ENCODE assay signal across 7 cellular contexts in genomic region chr3:111031538-111031937, GRCh38. TPM values are rescaled to one million over a fixed set of nuclear protein-coding genes. Genes with fewer than 3 reads are reported as not detected.
"Had no signal": no experiment of that assay in that cellular context is flagged by ENCODE, and none has a peak within 500 bp of the region (broad histone marks: within the 10 kb centered on the region; RNA-seq: fewer than 3 reads in every experiment).

No MANE protein-coding gene starts in this region.

- H3K4me3 ChIP-seq: GM23338, K562 had no signal

- H2AFZ ChIP-seq: GM23338 had no signal

- ATAC-seq: GM23338, K562 had no signal

- DNase-seq: H9, HCEC 1CT had no signal

- FAIRE-seq: H1, H54, HTR-8/SVneo, K562 had no signal

- H3K4me2 ChIP-seq: GM23338 had no signal

RNA-seq across cellular contexts. Expression of gene NECTIN3, which starts 40.1 kb away (rescaled TPM):
- polyA plus RNA-seq: K562 had no signal
